In the genomic region with DNA sequence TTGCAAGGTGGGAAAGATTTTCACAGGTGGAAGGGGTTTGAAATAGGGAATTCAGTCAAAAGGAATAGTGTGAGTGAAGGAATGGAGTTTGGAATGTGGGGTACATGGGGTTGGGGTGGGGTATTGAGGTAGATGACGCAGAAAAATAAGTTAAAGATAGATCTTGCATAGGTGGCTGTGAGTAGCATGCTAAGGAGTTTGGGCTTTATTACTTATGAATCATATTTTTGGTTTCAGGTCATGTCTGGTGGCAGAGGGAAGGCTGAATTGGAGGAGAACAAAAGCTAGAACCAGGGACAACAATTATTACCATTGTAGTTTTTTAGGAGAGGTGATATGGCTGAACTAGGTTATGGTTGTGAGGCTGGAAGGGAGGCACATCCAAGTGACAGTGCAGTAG, we compare ENCODE assay signal across 6 cellular contexts. TPM values are rescaled to one million over a fixed set of nuclear protein-coding genes. Genes with fewer than 3 reads are reported as not detected.
A peak's percentile ranks its signal among the peaks of the same experiment; 100 is the strongest.
DNase-seq lines count a peak whose midpoint lies in the region; ATAC-seq, FAIRE-seq and TF ChIP-seq lines count a peak whose summit lies in the region.
"Not testable (repeated sequence)": the region's sequence is repeated elsewhere in the genome, so short reads cannot be mapped to it uniquely, and the experiment has no call there.

No MANE protein-coding gene starts in this region.

- H3K4me2 ChIP-seq in K562 (ENCODE audit: insufficient read depth, low read length): not testable (repeated sequence)

- not testable (repeated sequence) for H3K4me3 Mint-ChIP-seq in activated CD4-positive, alpha-beta T cell treated with anti-CD3 and anti-CD28 coated beads for 36 hours; stimulated activated effector memory CD8-positive, alpha-beta T cell treated with anti-CD3 and anti-CD28 coated beads, Interleukin-12 subunit alpha, Interleukin-12 subunit beta, amount 100 ng/mL, for 72 hours

- not testable (repeated sequence) for H3K36me3 ChIP-seq in K562 (ENCODE audit: control insufficient read depth, insufficient read depth, low read length)

- intact Hi-C loops in activated CD4-positive, alpha-beta T cell treated with anti-CD3 and anti-CD28 coated beads for 36 hours (cut with DNase I, micrococcal nuclease); K562 (cut with micrococcal nuclease): not testable (repeated sequence)

- BruUV-seq in K562 (replicated peaks; lab: Mats Ljungman, UMichigan): not testable (repeated sequence)

- CTCF ChIA-PET in activated CD4-positive, alpha-beta T cell treated with anti-CD3 and anti-CD28 coated beads for 36 hours (lab: Charles Lee); K562 (lab: Yijun Ruan, JAX; ENCODE audit: low intra/inter-chr PET ratio): not testable (repeated sequence)

- POLR2A ChIA-PET in activated CD4-positive, alpha-beta T cell treated with anti-CD3 and anti-CD28 coated beads for 36 hours (lab: Charles Lee); K562 (lab: Yijun Ruan, JAX): not testable (repeated sequence)

- FAIRE-seq in GM18507 (lab: Jason Lieb, UNC) (peak; percentile 5), K562 (lab: Jason Lieb, UNC) (peak; percentile 64), urothelium cell line (lab: Jason Lieb, UNC) (peak; percentile 66)

- no CpG with 5 or more reads among the region's 1 CpG for WGBS in K562 (ENCODE audit: insufficient coverage, low coverage, missing lambda C conversion rate)

- peak; percentile 57 for ATAC-seq in activated CD4-positive, alpha-beta T cell treated with anti-CD3 and anti-CD28 coated beads for 36 hours
- peak; percentile 52 to 67 for ATAC-seq in activated naive CD4-positive, alpha-beta T cell treated with anti-CD3 and anti-CD28 coated beads, Interleukin-2, amount 50 U/mL, for 72 hours
- ATAC-seq in K562: not testable (repeated sequence)
- peak; percentile 46 for ATAC-seq in stimulated activated effector memory CD8-positive, alpha-beta T cell treated with anti-CD3 and anti-CD28 coated beads, Interleukin-12 subunit alpha, Interleukin-12 subunit beta, amount 100 ng/mL, for 72 hours

- not testable (repeated sequence) for H3K4me3 ChIP-seq in K562

- TF ChIP-seq CTCF in K562 (IDR thresholded peaks at IDR 0.05 in 2 of 3, conservative IDR thresholded peaks at IDR 0.05 in 1 of 3; ENCODE audit: insufficient read depth in 2 of 3, low read depth in 1 of 3, low read length in 3 of 3): not testable (repeated sequence)

- not testable (repeated sequence) for DNase-seq in GM18507 (ENCODE audit: extremely low spot score, insufficient read length, low read depth); activated CD4-positive, alpha-beta T cell treated with anti-CD3 and anti-CD28 coated beads for 36 hours; activated naive CD4-positive, alpha-beta T cell treated with anti-CD3 and anti-CD28 coated beads, Interleukin-2, amount 50 U/mL, for 72 hours (ENCODE audit: low spot score in 2 of 2); K562 (ENCODE audit: extremely low read depth in 1 of 4, low spot score in 3 of 4); stimulated activated effector memory CD8-positive, alpha-beta T cell treated with anti-CD3 and anti-CD28 coated beads, Interleukin-12 subunit alpha, Interleukin-12 subunit beta, amount 100 ng/mL, for 72 hours (ENCODE audit: low spot score in 2 of 2); urothelium cell line (ENCODE audit: low spot score)

- H3K9me1 ChIP-seq in K562 (ENCODE audit: control insufficient read depth, insufficient read depth, low read length): not testable (repeated sequence)

- not testable (repeated sequence) for H3K9me3 ChIP-seq in K562 (replicated peaks; ENCODE audit: control insufficient read depth, insufficient read depth, low read depth, low read length)

- TF ChIP-seq RAD21 in K562 (CRISPR knock-in tag; conservative IDR thresholded peaks at IDR 0.05 in 1 of 2, IDR thresholded peaks at IDR 0.05 in 1 of 2): not testable (repeated sequence)

- H3K4me1 ChIP-seq in K562 (replicated peaks in 1 of 2; ENCODE audit: control insufficient read depth in 2 of 2, insufficient read depth in 2 of 2, low read length in 2 of 2): not testable (repeated sequence)

- H3K27me3 ChIP-seq in K562 (ENCODE audit: control insufficient read depth in 2 of 2, insufficient read depth in 2 of 2, low read length in 2 of 2): not testable (repeated sequence)

- TF ChIP-seq EP300 in K562 (IDR thresholded peaks at IDR 0.05; ENCODE audit: low read length): not testable (repeated sequence)

- H3K27ac Mint-ChIP-seq in activated CD4-positive, alpha-beta T cell treated with anti-CD3 and anti-CD28 coated beads for 36 hours; activated naive CD4-positive, alpha-beta T cell treated with anti-CD3 and anti-CD28 coated beads, Interleukin-2, amount 50 U/mL, for 72 hours; stimulated activated effector memory CD8-positive, alpha-beta T cell treated with anti-CD3 and anti-CD28 coated beads, Interleukin-12 subunit alpha, Interleukin-12 subunit beta, amount 100 ng/mL, for 72 hours: not testable (repeated sequence)

- not testable (repeated sequence) for TF ChIP-seq POLR2A in K562 (conservative IDR thresholded peaks at IDR 0.05)

- H3K9me3 Mint-ChIP-seq in activated CD4-positive, alpha-beta T cell treated with anti-CD3 and anti-CD28 coated beads for 36 hours (ENCODE audit: low read depth); activated naive CD4-positive, alpha-beta T cell treated with anti-CD3 and anti-CD28 coated beads, Interleukin-2, amount 50 U/mL, for 72 hours; stimulated activated effector memory CD8-positive, alpha-beta T cell treated with anti-CD3 and anti-CD28 coated beads, Interleukin-12 subunit alpha, Interleukin-12 subunit beta, amount 100 ng/mL, for 72 hours: not testable (repeated sequence)

- H3K36me3 Mint-ChIP-seq in activated CD4-positive, alpha-beta T cell treated with anti-CD3 and anti-CD28 coated beads for 36 hours (ENCODE audit: low read depth); activated naive CD4-positive, alpha-beta T cell treated with anti-CD3 and anti-CD28 coated beads, Interleukin-2, amount 50 U/mL, for 72 hours; stimulated activated effector memory CD8-positive, alpha-beta T cell treated with anti-CD3 and anti-CD28 coated beads, Interleukin-12 subunit alpha, Interleukin-12 subunit beta, amount 100 ng/mL, for 72 hours: not testable (repeated sequence)

- H3K27ac ChIP-seq in K562 (ENCODE audit: extremely low read depth, low read depth, low read length): not testable (repeated sequence)

- H3K4me1 Mint-ChIP-seq in activated CD4-positive, alpha-beta T cell treated with anti-CD3 and anti-CD28 coated beads for 36 hours; stimulated activated effector memory CD8-positive, alpha-beta T cell treated with anti-CD3 and anti-CD28 coated beads, Interleukin-12 subunit alpha, Interleukin-12 subunit beta, amount 100 ng/mL, for 72 hours: not testable (repeated sequence)

- in situ Hi-C loops in K562 (cut with MboI): not testable (repeated sequence)

- not testable (repeated sequence) for H3K27me3 Mint-ChIP-seq in activated CD4-positive, alpha-beta T cell treated with anti-CD3 and anti-CD28 coated beads for 36 hours

- not testable (repeated sequence) for H4K20me1 ChIP-seq in K562 (replicated peaks; ENCODE audit: control insufficient read depth, insufficient read depth, low read length)

- not testable (repeated sequence) for H3K9ac ChIP-seq in K562 (ENCODE audit: insufficient read depth in 1 of 2, low read depth in 2 of 2, low read length in 2 of 2)

- H3K79me2 ChIP-seq in K562 (ENCODE audit: control insufficient read depth, insufficient read depth, low read length): not testable (repeated sequence)

- H2AFZ ChIP-seq in K562 (ENCODE audit: low read depth, low read length): not testable (repeated sequence)

RNA-seq across cellular contexts. Expression of a gene that starts 23.4 kb away (rescaled TPM):
- 10 to 100 TPM; 27.5 to 31.0 TPM for total RNA-seq in activated CD4-positive, alpha-beta T cell treated with anti-CD3 and anti-CD28 coated beads for 36 hours
- 10 to 100 TPM; 24.1 to 94.1 TPM for total RNA-seq in activated naive CD4-positive, alpha-beta T cell treated with anti-CD3 and anti-CD28 coated beads, Interleukin-2, amount 50 U/mL, for 72 hours
- total RNA-seq in K562 (2011; cell fraction: chromatin; rRNA removed; ENCODE audit: low replicate concordance): 29.7 and 48.1 TPM in 2 replicates
- 22.9 and 25.7 TPM in 2 replicates for total RNA-seq in K562 (2011; cell fraction: nucleolus; rRNA removed)
- total RNA-seq in K562 (2011; cell fraction: nucleoplasm; rRNA removed): 19.8 and 28.9 TPM in 2 replicates
- total RNA-seq in K562 (2014; rRNA removed) (16.7 and 23.1 TPM in 2 replicates), K562 (2014; rRNA removed; fragmentation: Illumina TruSeq; extraction: Trizol) (36.7 and 39.0 TPM in 2 replicates), K562 (2015; rRNA removed; fragmentation: Illumina TruSeq; extraction: Trizol) (33.0 and 37.1 TPM in 2 replicates), K562 (2021) (34.1 and 34.9 TPM in 2 replicates)
- polyA plus RNA-seq in K562 (2011; rRNA removed) (33.6 and 39.8 TPM in 2 replicates), K562 (2014; fragmentation: Illumina TruSeq; extraction: Trizol) (32.5 and 36.9 TPM in 2 replicates), K562 (2014; fragmentation: Nextera tagmentation; extraction: Ambion mirVana) (10 to 100 TPM; 17.0 to 37.3 TPM), K562 (2014; rRNA removed) (17.4 and 20.5 TPM in 2 replicates)
- 12.1 and 18.6 TPM in 2 replicates for polyA plus RNA-seq in K562 (2011; cell fraction: cytosol; rRNA removed)
- 16.5 and 23.1 TPM in 2 replicates for polyA plus RNA-seq in K562 (2011; cell fraction: nucleus; rRNA removed)
- 28.9 and 44.4 TPM in 2 replicates for polyA plus RNA-seq in K562 (2012)
- 69.4 and 70.6 TPM in 2 replicates for polyA minus RNA-seq in K562 (2011; rRNA and poly(A)+ RNA removed)
- polyA minus RNA-seq in K562 (2011; cell fraction: cytosol; rRNA and poly(A)+ RNA removed): 15.7 and 18.7 TPM in 2 replicates
- polyA minus RNA-seq in K562 (2011; cell fraction: nucleus; rRNA and poly(A)+ RNA removed): 20.7 and 42.1 TPM in 2 replicates

RNA-seq across cellular contexts. Expression of a gene that starts 34.4 kb away (rescaled TPM):
- total RNA-seq in activated CD4-positive, alpha-beta T cell treated with anti-CD3 and anti-CD28 coated beads for 36 hours: 10 to 100 TPM; 19.2 to 21.9 TPM
- total RNA-seq in activated naive CD4-positive, alpha-beta T cell treated with anti-CD3 and anti-CD28 coated beads, Interleukin-2, amount 50 U/mL, for 72 hours: 10 to 100 TPM; 20.6 to 27.9 TPM
- total RNA-seq in K562 (2011; cell fraction: chromatin; rRNA removed; ENCODE audit: low replicate concordance): 135 and 149 TPM in 2 replicates
- 56.0 and 59.9 TPM in 2 replicates for total RNA-seq in K562 (2011; cell fraction: nucleolus; rRNA removed)
- 134 and 224 TPM in 2 replicates for total RNA-seq in K562 (2011; cell fraction: nucleoplasm; rRNA removed)
- total RNA-seq in K562 (2014; rRNA removed) (4.7 and 6.8 TPM in 2 replicates), K562 (2014; rRNA removed; fragmentation: Illumina TruSeq; extraction: Trizol) (13.5 and 14.0 TPM in 2 replicates), K562 (2015; rRNA removed; fragmentation: Illumina TruSeq; extraction: Trizol) (11.4 and 11.5 TPM in 2 replicates), K562 (2021) (13.3 and 15.2 TPM in 2 replicates)
- polyA plus RNA-seq in K562 (2011; rRNA removed) (24.8 and 39.3 TPM in 2 replicates), K562 (2014; fragmentation: Illumina TruSeq; extraction: Trizol) (16.0 and 19.0 TPM in 2 replicates), K562 (2014; fragmentation: Nextera tagmentation; extraction: Ambion mirVana) (1 to 10 TPM; 5.2 to 6.5 TPM), K562 (2014; rRNA removed) (19.7 and 23.7 TPM in 2 replicates)
- 21.4 and 29.1 TPM in 2 replicates for polyA plus RNA-seq in K562 (2011; cell fraction: cytosol; rRNA removed)
- 127 and 200 TPM in 2 replicates for polyA plus RNA-seq in K562 (2011; cell fraction: nucleus; rRNA removed)
- polyA plus RNA-seq in K562 (2012): 9.1 and 17.6 TPM in 2 replicates
- polyA minus RNA-seq in K562 (2011; rRNA and poly(A)+ RNA removed): 15.4 and 22.9 TPM in 2 replicates
- polyA minus RNA-seq in K562 (2011; cell fraction: cytosol; rRNA and poly(A)+ RNA removed): 5.0 and 5.1 TPM in 2 replicates
- polyA minus RNA-seq in K562 (2011; cell fraction: nucleus; rRNA and poly(A)+ RNA removed): 35.0 and 42.4 TPM in 2 replicates
